Comparison of ENCODE assay signal across 14 cellular contexts in the genomic region with DNA sequence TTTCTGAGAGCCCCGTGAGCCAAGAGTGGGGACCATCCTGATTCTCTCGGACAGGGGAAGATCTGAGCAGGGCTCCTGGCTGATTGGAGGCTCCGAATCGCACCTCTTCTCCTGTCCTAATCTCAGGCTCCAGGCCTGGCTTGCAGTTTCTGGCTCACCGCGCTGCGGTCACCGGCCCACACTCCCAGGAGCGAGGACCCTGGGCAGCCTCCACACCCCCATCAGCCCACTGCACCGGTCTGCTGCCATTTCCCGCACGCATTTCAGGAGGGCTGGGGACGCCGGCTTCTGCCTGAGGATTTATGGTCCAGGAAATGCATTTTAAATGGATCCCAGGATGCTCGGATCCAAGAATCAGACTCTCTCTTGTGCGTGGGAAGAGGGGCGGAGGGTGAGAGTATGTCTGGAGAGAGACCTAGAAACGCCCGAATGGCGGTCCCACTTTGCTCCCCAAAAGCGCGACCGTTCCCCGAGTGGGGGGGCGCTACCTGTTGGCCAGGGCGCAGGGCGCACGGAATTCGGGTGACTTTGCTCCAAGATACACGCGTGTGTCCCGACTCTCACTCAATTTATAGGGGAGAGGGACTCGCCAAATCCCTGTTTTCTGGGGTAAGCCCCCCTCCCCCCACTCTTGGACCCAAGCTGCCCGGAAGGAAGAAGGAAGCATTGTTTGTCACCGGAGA. TPM values are rescaled to one million over a fixed set of nuclear protein-coding genes. Genes with fewer than 3 reads are reported as not detected.
DNase-seq lines count a peak whose midpoint lies in the region; ATAC-seq and TF ChIP-seq lines count a peak whose summit lies in the region.
"Had no signal": no experiment of that assay in that cellular context is flagged by ENCODE, and none has a peak within 500 bp of the region (broad histone marks: within the 10 kb centered on the region; RNA-seq: fewer than 3 reads in every experiment).

No MANE protein-coding gene starts in this region.

- H3K4me1 Mint-ChIP-seq in nephron = no peaks in the 10 kb centered on the region

- no peak for ATAC-seq in HG03342 (IDR thresholded peaks at IDR 0.05; ENCODE audit: unreplicated experiment)
- ATAC-seq: Panc1, right cardiac atrium had no signal

- peaks cover 9% of the 10 kb centered on the region for H3K9me3 Mint-ChIP-seq in nephron

- DNase-seq in G401 (ENCODE audit: low spot score) = peak; percentile 31
- DNase-seq in dorsolateral prefrontal cortex = no peak
- DNase-seq in H4 (ENCODE audit: low spot score) = no peak
- DNase-seq in cortex of kidney (lab: John Stamatoyannopoulos, UW) = no peak
- DNase-seq in foreskin melanocyte = no peak
- DNase-seq: activated CD8-positive, alpha-beta memory T cell treated with anti-CD3 and anti-CD28 coated beads for 24 hours; KBM-7; NCI-H510A treated with DMSO at 0.1 percent for 48 hours; T-helper 9 cell had no signal

- peaks cover 40% of the 10 kb centered on the region for H3K27me3 Mint-ChIP-seq in nephron (ENCODE audit: low read depth)

- peak overlapping the region; percentile 82 to 83 (median 83) for H3K4me3 Mint-ChIP-seq in nephron

- H3K27ac Mint-ChIP-seq in nephron = no peak overlapping the region

- H3K27ac ChIP-seq in BLaER1 treated with 17β-estradiol and CSF1 and Interleukin-3, amounts not matched to agents 10 nM and 100 nM = no peak overlapping the region
- peak overlapping the region in 30 of 59 donors; percentile 1 to 76 (median 36) for H3K27ac ChIP-seq in dorsolateral prefrontal cortex

- TF ChIP-seq CTCF in dorsolateral prefrontal cortex (IDR thresholded peaks at IDR 0.05 in 54 of 56, conservative IDR thresholded peaks at IDR 0.05 in 2 of 56; ENCODE audit: low read depth in 1 of 56, partially characterized antibody in 56 of 56) = no peak
- no peak for TF ChIP-seq CTCF in nephron (IDR thresholded peaks at IDR 0.05; ENCODE audit: unreplicated experiment in 3 of 3)

- in situ Hi-C loops in G401 (cut with HindIII; ENCODE audit: low sequenced_read_pairs) = no loop called here

- peak overlapping the region in 1 of 11 experiments; percentile 44; a peak in 1 of 22 replicates for H3K9ac ChIP-seq in BLaER1 treated with 17β-estradiol and CSF1 and Interleukin-3, amounts not matched to agents 10 nM and 100 nM

- H3K4me3 ChIP-seq in BLaER1 treated with 17β-estradiol and CSF1 and Interleukin-3, amounts not matched to agents 10 nM and 100 nM = peak overlapping the region in 9 of 10 experiments; percentile 35 to 59 (median 50); a peak in 12 of 20 replicates
- H3K4me3 ChIP-seq in dorsolateral prefrontal cortex = peak overlapping the region in 55 of 59 donors; percentile 21 to 67 (median 46)

- H4K20me1 ChIP-seq in BLaER1 treated with 17β-estradiol and CSF1 and Interleukin-3, amounts not matched to agents 10 nM and 100 nM = peaks cover 0 to 53% (median 33%) of the 10 kb centered on the region in 11 experiments; a peak in 17 of 22 replicates

- no peaks in the 10 kb centered on the region for H3K36me3 Mint-ChIP-seq in nephron (ENCODE audit: low read depth)

- H3K27me3 ChIP-seq in BLaER1 treated with 17β-estradiol and CSF1 and Interleukin-3, amounts not matched to agents 10 nM and 100 nM = peaks cover 78 to 85% (median 83%) of the 10 kb centered on the region in 11 experiments
- H3K27me3 ChIP-seq in dorsolateral prefrontal cortex = peaks cover 0 to 67% (median 32%) of the 10 kb centered on the region in 45 donors

- H3K9me3 ChIP-seq in BLaER1 treated with 17β-estradiol and CSF1 and Interleukin-3, amounts not matched to agents 10 nM and 100 nM (replicated peaks in 1 of 11) = peaks cover 0 to 12% (median 4%) of the 10 kb centered on the region in 11 experiments; a peak in 5 of 22 replicates

- peaks cover 0 to 16% (median 10%) of the 10 kb centered on the region in 10 experiments; a peak in 14 of 20 replicates for H3K4me1 ChIP-seq in BLaER1 treated with 17β-estradiol and CSF1 and Interleukin-3, amounts not matched to agents 10 nM and 100 nM

- H3K4me2 ChIP-seq in BLaER1 treated with 17β-estradiol and CSF1 and Interleukin-3, amounts not matched to agents 10 nM and 100 nM = peak overlapping the region; percentile 23 to 76 (median 61); a peak in 19 of 22 replicates

- H3K36me3 ChIP-seq in BLaER1 treated with 17β-estradiol and CSF1 and Interleukin-3, amounts not matched to agents 10 nM and 100 nM = no peaks in the 10 kb centered on the region

- intact Hi-C loops in dorsolateral prefrontal cortex (cut with DNase I) = no loop called here

RNA-seq across cellular contexts. Expression of gene JPH3, which starts 0.8 kb away (rescaled TPM):
- 22.1 and 30.0 TPM in 2 replicates for total RNA-seq in G401 (2014; rRNA removed; shearing (Covaris generic))
- 100 to 1,000 TPM in 114 of 120 experiments, 10 to 100 TPM in 6; 37.8 to 246 (median 142) TPM for total RNA-seq in dorsolateral prefrontal cortex
- total RNA-seq in H4 (2014; rRNA removed; shearing (Covaris generic)) = 3.3 and 4.2 TPM in 2 replicates

Comparison
In these comparisons a context has a peak if more than half of its experiments do, and no peak if none do; other contexts are left out.
1. H3K27ac ChIP-seq: peak in dorsolateral prefrontal cortex (30 of 59); none in BLaER1 treated with 17β-estradiol and CSF1 and Interleukin-3, amounts not matched to agents 10 nM and 100 nM (0 of 11).